ENCODE assay signal across 9 cellular contexts in genomic region chr2:233711312-233712008, GRCh38. TPM values are rescaled to one million over a fixed set of nuclear protein-coding genes. Genes with fewer than 3 reads are reported as not detected.
A peak's percentile ranks its signal among the peaks of the same experiment; 100 is the strongest.
DNase-seq lines count a peak whose midpoint lies in the region; ATAC-seq and TF ChIP-seq lines count a peak whose summit lies in the region.
"Had no signal": no experiment of that assay in that cellular context is flagged by ENCODE, and none has a peak within 500 bp of the region (broad histone marks: within the 10 kb centered on the region; RNA-seq: fewer than 3 reads in every experiment).

No MANE protein-coding gene starts in this region.

- ATAC-seq in natural killer cell treated with Interleukin-12 subunit alpha and Interleukin-12 subunit beta and Interleukin-15 and Interleukin-18, amount 100 ng/mL, for 72 hours, result peak; percentile 71 to 74
- ATAC-seq in stimulated activated naive B cell treated with anti-CD40 and anti-IgM and Interleukin-4, amounts not matched to agents 10 μg/mL and 1 μg/mL and 100 μg/mL, for 72 hours (replicated peaks), result peak; percentile 87 to 90
- no peak for ATAC-seq in HG03378 (IDR thresholded peaks at IDR 0.05; ENCODE audit: unreplicated experiment)

- TF ChIP-seq EP300 in esophagus muscularis mucosa (IDR thresholded peaks at IDR 0.05), result no peak

- H3K9me2 ChIP-seq in OCI-LY7 (ENCODE audit: insufficient read depth, low read length), result no peaks in the 10 kb centered on the region

- TF ChIP-seq CTCF in OCI-LY7 (conservative IDR thresholded peaks at IDR 0.05; ENCODE audit: low read length) (peak; percentile 94), esophagus muscularis mucosa (IDR thresholded peaks at IDR 0.05) (peak; percentile 47 to 72 (median 47))

- no TSS peak for BruUV-seq in OCI-LY7 (replicated peaks; lab: Mats Ljungman, UMichigan)

- H3K4me2 ChIP-seq in OCI-LY7 (ENCODE audit: low read length), result no peak overlapping the region

- H3K4me3 ChIP-seq in OCI-LY7 (ENCODE audit: low read depth, low read length, poor library complexity, severe bottlenecking), result no peak overlapping the region
- H3K4me3 ChIP-seq in esophagus muscularis mucosa, result no peak overlapping the region

- no peaks in the 10 kb centered on the region for H3K9me3 Mint-ChIP-seq in natural killer cell treated with Interleukin-12 subunit alpha and Interleukin-12 subunit beta and Interleukin-15 and Interleukin-18, amount 100 ng/mL, for 72 hours
- H3K9me3 Mint-ChIP-seq in stimulated activated naive B cell treated with anti-CD40 and anti-IgM and Interleukin-4, amounts not matched to agents 10 μg/mL and 1 μg/mL and 100 μg/mL, for 72 hours, result no peaks in the 10 kb centered on the region

- H3K27ac ChIP-seq in OCI-LY7 (ENCODE audit: low read depth, low read length, poor library complexity, severe bottlenecking) (no peak overlapping the region), esophagus muscularis mucosa (replicated peaks in 1 of 4) (no peak overlapping the region)

- H4K20me1 ChIP-seq in OCI-LY7 (ENCODE audit: insufficient read depth, low read length), result no peaks in the 10 kb centered on the region

- H3K9me3 ChIP-seq in OCI-LY7 (ENCODE audit: low read length) (no peaks in the 10 kb centered on the region), esophagus muscularis mucosa (no peaks in the 10 kb centered on the region)

- H2AFZ ChIP-seq in OCI-LY7 (ENCODE audit: low read length), result no peak overlapping the region

- H3K36me3 ChIP-seq in OCI-LY7 (ENCODE audit: insufficient read depth, low read length), result no peaks in the 10 kb centered on the region
- H3K36me3 ChIP-seq in esophagus muscularis mucosa, result no peaks in the 10 kb centered on the region

- H3K4me3 Mint-ChIP-seq in natural killer cell treated with Interleukin-12 subunit alpha and Interleukin-12 subunit beta and Interleukin-15 and Interleukin-18, amount 100 ng/mL, for 72 hours, result no peak overlapping the region
- H3K4me3 Mint-ChIP-seq in stimulated activated naive B cell treated with anti-CD40 and anti-IgM and Interleukin-4, amounts not matched to agents 10 μg/mL and 1 μg/mL and 100 μg/mL, for 72 hours, result no peak overlapping the region

- H3K4me1 ChIP-seq in OCI-LY7 (ENCODE audit: insufficient read depth, low read length, poor library complexity, severe bottlenecking), result no peaks in the 10 kb centered on the region
- no peaks in the 10 kb centered on the region for H3K4me1 ChIP-seq in esophagus muscularis mucosa

- no peak for TF ChIP-seq POLR2A in esophagus muscularis mucosa (IDR thresholded peaks at IDR 0.05; ENCODE audit: low read depth)

- POLR2A ChIA-PET in OCI-LY7 (lab: Charles Lee), result interaction anchor here (0.8 kb wide), 1 partner anchor 190 kb away, joined by 3 read pairs; no protein-coding TSS in a partner anchor

- WGBS in esophagus muscularis mucosa, result 48% methylated on average over 8 of the region's 11 CpGs

- H3K27me3 Mint-ChIP-seq in natural killer cell treated with Interleukin-12 subunit alpha and Interleukin-12 subunit beta and Interleukin-15 and Interleukin-18, amount 100 ng/mL, for 72 hours, result peaks cover 26 to 37% of the 10 kb centered on the region in 2 donors
- peaks cover 17 to 25% of the 10 kb centered on the region in 2 donors for H3K27me3 Mint-ChIP-seq in stimulated activated naive B cell treated with anti-CD40 and anti-IgM and Interleukin-4, amounts not matched to agents 10 μg/mL and 1 μg/mL and 100 μg/mL, for 72 hours

- H3K36me3 Mint-ChIP-seq in natural killer cell treated with Interleukin-12 subunit alpha and Interleukin-12 subunit beta and Interleukin-15 and Interleukin-18, amount 100 ng/mL, for 72 hours, result no peaks in the 10 kb centered on the region
- no peaks in the 10 kb centered on the region for H3K36me3 Mint-ChIP-seq in stimulated activated naive B cell treated with anti-CD40 and anti-IgM and Interleukin-4, amounts not matched to agents 10 μg/mL and 1 μg/mL and 100 μg/mL, for 72 hours

- H3K4me1 Mint-ChIP-seq in natural killer cell treated with Interleukin-12 subunit alpha and Interleukin-12 subunit beta and Interleukin-15 and Interleukin-18, amount 100 ng/mL, for 72 hours (ENCODE audit: low read depth in 2 of 2), result peaks cover 5 to 8% of the 10 kb centered on the region in 2 donors
- H3K4me1 Mint-ChIP-seq in stimulated activated naive B cell treated with anti-CD40 and anti-IgM and Interleukin-4, amounts not matched to agents 10 μg/mL and 1 μg/mL and 100 μg/mL, for 72 hours, result peaks cover 7 to 9% of the 10 kb centered on the region in 2 donors

- DNase-seq in GM04504 (ENCODE audit: low read depth) (peak; percentile 58), HPDE6-E6E7 (ENCODE audit: extremely low spot score) (peak; percentile 63), OCI-LY7 (ENCODE audit: low spot score) (peak; percentile 71), activated T-cell treated with anti-CD3 and anti-CD28 coated beads for 4 hours (peak; percentile 47), esophagus muscularis mucosa (ENCODE audit: extremely low spot score) (no peak)
- DNase-seq in natural killer cell treated with Interleukin-12 subunit alpha and Interleukin-12 subunit beta and Interleukin-15 and Interleukin-18, amount 100 ng/mL, for 72 hours (ENCODE audit: low spot score), result peak; percentile 74
- peak; percentile 48 for DNase-seq in stimulated activated naive B cell treated with anti-CD40 and anti-IgM and Interleukin-4, amounts not matched to agents 10 μg/mL and 1 μg/mL and 100 μg/mL, for 72 hours

- peaks cover 0 to 15% (median 0%) of the 10 kb centered on the region in 4 donors for H3K27me3 ChIP-seq in esophagus muscularis mucosa

- H3K79me2 ChIP-seq in OCI-LY7 (ENCODE audit: insufficient read depth, low read depth, low read length), result no peaks in the 10 kb centered on the region

- intact Hi-C loops in OCI-LY7 (cut with micrococcal nuclease; ENCODE audit: unreplicated experiment) (loop anchor here (1.0 to 5.0 kb wide), 2 partner anchors 121 to 231 kb away; no protein-coding TSS in a partner anchor), esophagus muscularis mucosa (cut with DNase I) (no loop called here)

- CTCF ChIA-PET in OCI-LY7 (lab: Charles Lee; ENCODE audit: unreplicated experiment), result no interaction called here

- no peak overlapping the region for H3K27ac Mint-ChIP-seq in natural killer cell treated with Interleukin-12 subunit alpha and Interleukin-12 subunit beta and Interleukin-15 and Interleukin-18, amount 100 ng/mL, for 72 hours
- H3K27ac Mint-ChIP-seq in stimulated activated naive B cell treated with anti-CD40 and anti-IgM and Interleukin-4, amounts not matched to agents 10 μg/mL and 1 μg/mL and 100 μg/mL, for 72 hours, result no peak overlapping the region

RNA-seq across cellular contexts. Expression of gene UGT1A5, which starts 1.2 kb away (rescaled TPM):
- total RNA-seq in OCI-LY7 (2014; rRNA removed; shearing (Covaris generic)), result not detected in 2 replicates
- total RNA-seq in OCI-LY7 (2022) (not detected in 2 replicates), esophagus muscularis mucosa (not detected)
- total RNA-seq in natural killer cell treated with Interleukin-12 subunit alpha and Interleukin-12 subunit beta and Interleukin-15 and Interleukin-18, amount 100 ng/mL, for 72 hours, result not detected
- total RNA-seq: glomerular endothelial cell had no signal

RNA-seq across cellular contexts. Expression of gene UGT1A4, which starts 7.1 kb away (rescaled TPM):
- not detected in 2 replicates for total RNA-seq in OCI-LY7 (2014; rRNA removed; shearing (Covaris generic))
- total RNA-seq in OCI-LY7 (2022) (not detected in 2 replicates), esophagus muscularis mucosa (not detected)
- not detected for total RNA-seq in natural killer cell treated with Interleukin-12 subunit alpha and Interleukin-12 subunit beta and Interleukin-15 and Interleukin-18, amount 100 ng/mL, for 72 hours

RNA-seq across cellular contexts. Expression of gene UGT1A3, which starts 17.4 kb away (rescaled TPM):
- not detected in 2 replicates for total RNA-seq in OCI-LY7 (2014; rRNA removed; shearing (Covaris generic))
- total RNA-seq in OCI-LY7 (2022), result not detected in 2 replicates
- total RNA-seq in esophagus muscularis mucosa, result not detected
- total RNA-seq in natural killer cell treated with Interleukin-12 subunit alpha and Interleukin-12 subunit beta and Interleukin-15 and Interleukin-18, amount 100 ng/mL, for 72 hours, result not detected
- total RNA-seq: glomerular endothelial cell had no signal

RNA-seq across cellular contexts. Expression of gene UGT1A6, which starts 18.8 kb away (rescaled TPM):
- not detected in 2 replicates for total RNA-seq in OCI-LY7 (2014; rRNA removed; shearing (Covaris generic))
- total RNA-seq in OCI-LY7 (2022), result not detected in 2 replicates
- not detected for total RNA-seq in esophagus muscularis mucosa
- not detected for total RNA-seq in natural killer cell treated with Interleukin-12 subunit alpha and Interleukin-12 subunit beta and Interleukin-15 and Interleukin-18, amount 100 ng/mL, for 72 hours
- total RNA-seq: glomerular endothelial cell had no signal

RNA-seq across cellular contexts. Expression of gene UGT1A7, which starts 29.8 kb away (rescaled TPM):
- not detected in 2 replicates for total RNA-seq in OCI-LY7 (2014; rRNA removed; shearing (Covaris generic))
- total RNA-seq in OCI-LY7 (2022), result not detected in 2 replicates
- total RNA-seq in esophagus muscularis mucosa, result under 1 TPM in 1 of 4 donors, not detected in 3; 0.42 TPM
- not detected for total RNA-seq in natural killer cell treated with Interleukin-12 subunit alpha and Interleukin-12 subunit beta and Interleukin-15 and Interleukin-18, amount 100 ng/mL, for 72 hours
- total RNA-seq: glomerular endothelial cell had no signal
